In genomic region chrX:144219035-144219434, GRCh38 we compare ENCODE assay signal across 20 cellular contexts.
DNase-seq lines count a peak whose midpoint lies in the region; ATAC-seq and TF ChIP-seq lines count a peak whose summit lies in the region.
"Had no signal": no experiment of that assay in that cellular context is flagged by ENCODE, and none has a peak within 500 bp of the region (broad histone marks: within the 10 kb centered on the region; RNA-seq: fewer than 3 reads in every experiment).

No MANE protein-coding gene starts in this region.

- H3K4me3 ChIP-seq in right lobe of liver, result no peak overlapping the region
- H3K4me3 ChIP-seq: coronary artery, esophagus muscularis mucosa, Peyer's patch, upper lobe of left lung had no signal

- no peak for TF ChIP-seq POLR2A in right lobe of liver (IDR thresholded peaks at IDR 0.05)

- CTCF ChIA-PET in activated CD4-positive, alpha-beta T cell treated with anti-CD3 and anti-CD28 coated beads, Interleukin-2, amount 10 ng/mL, durations not matched to agents 7 days and 5 days (lab: Charles Lee), result no interaction called here

- no peak overlapping the region for H3K27ac Mint-ChIP-seq in activated CD4-positive, alpha-beta T cell treated with anti-CD3 and anti-CD28 coated beads, Interleukin-2, amount 10 ng/mL, durations not matched to agents 7 days and 5 days
- H3K27ac Mint-ChIP-seq: activated T-helper 1 cell treated with anti-CD3 and anti-CD28 coated beads, Interleukin-12 subunit alpha, Interleukin-12 subunit beta, Interleukin-2, Interleukin-4 antibody, amounts not matched to agents 30 ng/mL and 10 ng/mL and 1 ng/mL, durations not matched to agents 14 hours and 24 hours and 36 hours; CD14-positive monocyte; stimulated activated effector memory CD8-positive, alpha-beta T cell treated with anti-CD3 and anti-CD28 coated beads, Interleukin-12 subunit alpha, Interleukin-12 subunit beta, amount 100 ng/mL, for 72 hours had no signal

- no peaks in the 10 kb centered on the region for H3K36me3 Mint-ChIP-seq in activated CD4-positive, alpha-beta T cell treated with anti-CD3 and anti-CD28 coated beads, Interleukin-2, amount 10 ng/mL, durations not matched to agents 7 days and 5 days (ENCODE audit: low read depth)
- H3K36me3 Mint-ChIP-seq: CD14-positive monocyte; stimulated activated effector memory CD8-positive, alpha-beta T cell treated with anti-CD3 and anti-CD28 coated beads, Interleukin-12 subunit alpha, Interleukin-12 subunit beta, amount 100 ng/mL, for 72 hours had no signal

- no peaks in the 10 kb centered on the region for H3K27me3 Mint-ChIP-seq in activated CD4-positive, alpha-beta T cell treated with anti-CD3 and anti-CD28 coated beads, Interleukin-2, amount 10 ng/mL, durations not matched to agents 7 days and 5 days

- intact Hi-C loops in right lobe of liver (cut with DNase I), result no loop called here

- no peaks in the 10 kb centered on the region for H3K27me3 ChIP-seq in right lobe of liver
- H3K27me3 ChIP-seq: esophagus muscularis mucosa, Peyer's patch, upper lobe of left lung had no signal

- H3K9me3 ChIP-seq in right lobe of liver, result no peaks in the 10 kb centered on the region
- H3K9me3 ChIP-seq: esophagus muscularis mucosa, Peyer's patch, upper lobe of left lung had no signal

- no peak overlapping the region for H3K4me3 Mint-ChIP-seq in activated CD4-positive, alpha-beta T cell treated with anti-CD3 and anti-CD28 coated beads, Interleukin-2, amount 10 ng/mL, durations not matched to agents 7 days and 5 days
- H3K4me3 Mint-ChIP-seq: activated T-helper 1 cell treated with anti-CD3 and anti-CD28 coated beads, Interleukin-12 subunit alpha, Interleukin-12 subunit beta, Interleukin-2, Interleukin-4 antibody, amounts not matched to agents 30 ng/mL and 10 ng/mL and 1 ng/mL, durations not matched to agents 14 hours and 24 hours and 36 hours; CD14-positive monocyte; stimulated activated effector memory CD8-positive, alpha-beta T cell treated with anti-CD3 and anti-CD28 coated beads, Interleukin-12 subunit alpha, Interleukin-12 subunit beta, amount 100 ng/mL, for 72 hours had no signal

- no peak overlapping the region for H3K27ac ChIP-seq in right lobe of liver
- H3K27ac ChIP-seq: coronary artery, esophagus muscularis mucosa, Peyer's patch, upper lobe of left lung had no signal

- H3K9me3 Mint-ChIP-seq in activated CD4-positive, alpha-beta T cell treated with anti-CD3 and anti-CD28 coated beads, Interleukin-2, amount 10 ng/mL, durations not matched to agents 7 days and 5 days, result no peaks in the 10 kb centered on the region
- H3K9me3 Mint-ChIP-seq: activated T-helper 1 cell treated with anti-CD3 and anti-CD28 coated beads, Interleukin-12 subunit alpha, Interleukin-12 subunit beta, Interleukin-2, Interleukin-4 antibody, amounts not matched to agents 30 ng/mL and 10 ng/mL and 1 ng/mL, durations not matched to agents 14 hours and 24 hours and 36 hours; CD14-positive monocyte had no signal

- DNase-seq in COLO829 (ENCODE audit: low spot score) (peak; percentile 5), HK-2 (ENCODE audit: unreplicated experiment) (peak; percentile 3), right lobe of liver (peak; percentile 55 to 81 (median 55))
- no peak for DNase-seq in activated CD4-positive, alpha-beta T cell treated with anti-CD3 and anti-CD28 coated beads, Interleukin-2, amount 10 ng/mL, durations not matched to agents 7 days and 5 days
- DNase-seq: activated CD4-positive, alpha-beta T cell treated with anti-CD3 and anti-CD28 coated beads, Interleukin-2, amount 50 U/mL, for 4 hours; amniotic stem cell; NCI-H2171; Peyer's patch; stimulated activated CD4-positive, alpha-beta T cell treated with anti-CD3 and anti-CD28 coated beads, Interleukin-4, amount 100 ng/mL, for 4 hours; T-helper 9 cell had no signal

- ATAC-seq in SK-N-SH treated with all-trans-retinoic acid at 6 μM for 48 hours (peak; percentile 84), right lobe of liver (peak; percentile 88 to 96 (median 92)), HG03135 (IDR thresholded peaks at IDR 0.05; ENCODE audit: unreplicated experiment) (no peak), GM18858 (IDR thresholded peaks at IDR 0.05; ENCODE audit: unreplicated experiment) (no peak)
- ATAC-seq: sciatic nerve; stimulated activated effector memory CD8-positive, alpha-beta T cell treated with anti-CD3 and anti-CD28 coated beads, Interleukin-12 subunit alpha, Interleukin-12 subunit beta, amount 100 ng/mL, for 72 hours had no signal

- peaks cover 0 to 3% (median 0%) of the 10 kb centered on the region in 4 donors for H3K4me1 ChIP-seq in right lobe of liver
- H3K4me1 ChIP-seq: esophagus muscularis mucosa, Peyer's patch, upper lobe of left lung had no signal

- no peaks in the 10 kb centered on the region for H3K36me3 ChIP-seq in right lobe of liver
- H3K36me3 ChIP-seq: esophagus muscularis mucosa, Peyer's patch, upper lobe of left lung had no signal

- POLR2A ChIA-PET in activated CD4-positive, alpha-beta T cell treated with anti-CD3 and anti-CD28 coated beads, Interleukin-2, amount 10 ng/mL, durations not matched to agents 7 days and 5 days (lab: Charles Lee), result no interaction called here

- no peaks in the 10 kb centered on the region for H3K4me1 Mint-ChIP-seq in activated CD4-positive, alpha-beta T cell treated with anti-CD3 and anti-CD28 coated beads, Interleukin-2, amount 10 ng/mL, durations not matched to agents 7 days and 5 days
- H3K4me1 Mint-ChIP-seq: CD14-positive monocyte; stimulated activated effector memory CD8-positive, alpha-beta T cell treated with anti-CD3 and anti-CD28 coated beads, Interleukin-12 subunit alpha, Interleukin-12 subunit beta, amount 100 ng/mL, for 72 hours had no signal

- 4% methylated on average over 3 of the region's 4 CpGs for WGBS in right lobe of liver (ENCODE audit: insufficient coverage, low coverage, low lambda C conversion rate, missing lambda C conversion rate)

- TF ChIP-seq CTCF in right lobe of liver (IDR thresholded peaks at IDR 0.05), result peak in 3 of 4 donors; percentile 19 to 38 (median 32)

TF ChIP-seq in SK-N-SH treated with all-trans-retinoic acid at 6 μM for 48 hours, 23 proteins besides CTCF, POLR2A, EP300 and RAD21 (continues in another document):
- TF ChIP-seq CSRNP3 (CRISPR knock-in tag; IDR thresholded peaks at IDR 0.05) (no peak), PATZ1 (CRISPR knock-in tag; IDR thresholded peaks at IDR 0.05; ENCODE audit: borderline replicate concordance) (no peak), ISL1 (CRISPR knock-in tag; IDR thresholded peaks at IDR 0.05) (no peak), ARNTL (CRISPR knock-in tag; IDR thresholded peaks at IDR 0.05; ENCODE audit: borderline replicate concordance, low read depth) (no peak), CSDC2 (CRISPR knock-in tag; IDR thresholded peaks at IDR 0.05) (no peak), ZNF8 (CRISPR knock-in tag; IDR thresholded peaks at IDR 0.05) (no peak), CREB5 (CRISPR knock-in tag; IDR thresholded peaks at IDR 0.05; ENCODE audit: low read depth) (no peak), BACH2 (CRISPR knock-in tag; IDR thresholded peaks at IDR 0.05; ENCODE audit: borderline replicate concordance) (no peak), OSR1 (CRISPR knock-in tag; IDR thresholded peaks at IDR 0.05) (no peak), RARB (CRISPR knock-in tag; IDR thresholded peaks at IDR 0.05) (no peak), ZNF70 (CRISPR knock-in tag; IDR thresholded peaks at IDR 0.05) (no peak)

Comparison
In these comparisons a context has a peak if more than half of its experiments do, and no peak if none do; other contexts are left out.
1. ATAC-seq: peak in SK-N-SH treated with all-trans-retinoic acid at 6 μM for 48 hours (single experiment) and right lobe of liver (4 of 4); none in HG03135 (single experiment) and GM18858 (single experiment).